Comparison of ENCODE assay signal across 22 cellular contexts in genomic region chr2:188884051-188884450, GRCh38.
DNase-seq lines count a peak whose midpoint lies in the region; ATAC-seq and TF ChIP-seq lines count a peak whose summit lies in the region.
"Had no signal": no experiment of that assay in that cellular context is flagged by ENCODE, and none has a peak within 500 bp of the region (broad histone marks: within the 10 kb centered on the region; RNA-seq: fewer than 3 reads in every experiment).

No MANE protein-coding gene starts in this region.

- peak overlapping the region; percentile 66 for H3K27ac Mint-ChIP-seq in osteocyte (ENCODE audit: unreplicated experiment)
- H3K27ac Mint-ChIP-seq: activated CD8-positive, alpha-beta T cell treated with anti-CD3 and anti-CD28 coated beads for 36 hours; H9; immature natural killer cell; stimulated activated naive B cell treated with anti-CD40 and anti-IgM and Interleukin-4, amounts not matched to agents 10 μg/mL and 1 μg/mL and 100 μg/mL, for 72 hours had no signal

- no peaks in the 10 kb centered on the region for H3K4me1 ChIP-seq in PC-9 (replicated peaks; ENCODE audit: insufficient read depth)
- H3K4me1 ChIP-seq: BLaER1, gastroesophageal sphincter, uterus had no signal

- POLR2A ChIA-PET in PC-9 (lab: Charles Lee; ENCODE audit: unreplicated experiment) = no interaction called here

- ATAC-seq in GM18517 (IDR thresholded peaks at IDR 0.05; ENCODE audit: unreplicated experiment) = no peak
- ATAC-seq in HG03520 (IDR thresholded peaks at IDR 0.05; ENCODE audit: unreplicated experiment) = no peak
- ATAC-seq: activated CD8-positive, alpha-beta T cell treated with anti-CD3 and anti-CD28 coated beads for 36 hours; gastroesophageal sphincter; sciatic nerve; stimulated activated naive B cell treated with anti-CD40 and anti-IgM and Interleukin-4, amounts not matched to agents 10 μg/mL and 1 μg/mL and 100 μg/mL, for 72 hours had no signal

- peak; percentile 74 for DNase-seq in EH (ENCODE audit: low read depth)
- DNase-seq in PC-9 = no peak
- DNase-seq in fibroblast of gingiva (ENCODE audit: low read depth) = peak; percentile 92
- DNase-seq in osteocyte (ENCODE audit: extremely low spot score, unreplicated experiment) = no peak
- DNase-seq in activated T-cell treated with anti-CD3 and anti-CD28 coated beads for 4 hours = no peak
- DNase-seq in SIG-M5 treated with dmso at 0.1 percent for 504 hours (lab: John Stamatoyannopoulos, UW; ENCODE audit: unreplicated experiment) = no peak
- DNase-seq: activated CD8-positive, alpha-beta T cell treated with anti-CD3 and anti-CD28 coated beads for 36 hours; anterior cingulate cortex; H9; immature natural killer cell; mammary epithelial cell; NCI-H1105 treated with DMSO at 0.1 percent for 48 hours; NCI-H226; nucleus accumbens; SIG-M5; stimulated activated naive B cell treated with anti-CD40 and anti-IgM and Interleukin-4, amounts not matched to agents 10 μg/mL and 1 μg/mL and 100 μg/mL, for 72 hours; uterus had no signal

- no peaks in the 10 kb centered on the region for H3K36me3 ChIP-seq in PC-9 (ENCODE audit: low read depth)
- H3K36me3 ChIP-seq: BLaER1, gastroesophageal sphincter, uterus had no signal

- H3K4me1 Mint-ChIP-seq in osteocyte (ENCODE audit: unreplicated experiment) = peaks cover 29% of the 10 kb centered on the region
- H3K4me1 Mint-ChIP-seq: H9; immature natural killer cell; stimulated activated naive B cell treated with anti-CD40 and anti-IgM and Interleukin-4, amounts not matched to agents 10 μg/mL and 1 μg/mL and 100 μg/mL, for 72 hours had no signal

- no peaks in the 10 kb centered on the region for H3K27me3 Mint-ChIP-seq in osteocyte (ENCODE audit: unreplicated experiment)
- H3K27me3 Mint-ChIP-seq: activated CD8-positive, alpha-beta T cell treated with anti-CD3 and anti-CD28 coated beads for 36 hours; stimulated activated naive B cell treated with anti-CD40 and anti-IgM and Interleukin-4, amounts not matched to agents 10 μg/mL and 1 μg/mL and 100 μg/mL, for 72 hours had no signal

- H3K4me3 Mint-ChIP-seq in osteocyte (ENCODE audit: unreplicated experiment) = no peak overlapping the region
- H3K4me3 Mint-ChIP-seq: activated CD8-positive, alpha-beta T cell treated with anti-CD3 and anti-CD28 coated beads for 36 hours; H9; immature natural killer cell; stimulated activated naive B cell treated with anti-CD40 and anti-IgM and Interleukin-4, amounts not matched to agents 10 μg/mL and 1 μg/mL and 100 μg/mL, for 72 hours had no signal

- no peaks in the 10 kb centered on the region for H3K79me2 ChIP-seq in PC-9 (ENCODE audit: low read depth)

- peaks cover 9% of the 10 kb centered on the region for H3K36me3 Mint-ChIP-seq in osteocyte (ENCODE audit: unreplicated experiment)
- H3K36me3 Mint-ChIP-seq: stimulated activated naive B cell treated with anti-CD40 and anti-IgM and Interleukin-4, amounts not matched to agents 10 μg/mL and 1 μg/mL and 100 μg/mL, for 72 hours had no signal

- no peaks in the 10 kb centered on the region for H3K9me3 ChIP-seq in PC-9 (ENCODE audit: insufficient read depth, low read depth)
- H3K9me3 ChIP-seq: BLaER1 had no signal

- TF ChIP-seq CTCF in PC-9 (conservative IDR thresholded peaks at IDR 0.05) (no peak), osteocyte (IDR thresholded peaks at IDR 0.05) (no peak)

- no peaks in the 10 kb centered on the region for H3K27me3 ChIP-seq in PC-9 (ENCODE audit: insufficient read depth, low read depth)
- H3K27me3 ChIP-seq: BLaER1, gastroesophageal sphincter, uterus had no signal

- no TSS peak for BruUV-seq in PC-9 (replicated peaks; lab: Mats Ljungman, UMichigan)

- no peaks in the 10 kb centered on the region for H3K9me2 ChIP-seq in PC-9 (ENCODE audit: insufficient read depth)

- CTCF ChIA-PET in PC-9 (lab: Charles Lee) = no interaction called here

- H2AFZ ChIP-seq in PC-9 = 0 out of 2 replicates have a peak overlapping the region, but pooled peaks have one; percentile 37

- no peaks in the 10 kb centered on the region for H4K20me1 ChIP-seq in PC-9 (ENCODE audit: insufficient read depth)
- H4K20me1 ChIP-seq: BLaER1 had no signal

- H3K27ac ChIP-seq in PC-9 = no peak overlapping the region
- H3K27ac ChIP-seq: BLaER1, gastroesophageal sphincter had no signal

- H3K4me3 ChIP-seq in PC-9 = no peak overlapping the region
- H3K4me3 ChIP-seq: BLaER1, gastroesophageal sphincter, uterus had no signal

- H3K9me3 Mint-ChIP-seq in osteocyte (ENCODE audit: unreplicated experiment) = peaks cover 38% of the 10 kb centered on the region
- H3K9me3 Mint-ChIP-seq: activated CD8-positive, alpha-beta T cell treated with anti-CD3 and anti-CD28 coated beads for 36 hours had no signal

- intact Hi-C loops in PC-9 (cut with micrococcal nuclease; ENCODE audit: unreplicated experiment) = no loop called here

- H3F3A ChIP-seq in PC-9 (ENCODE audit: insufficient read depth, low read depth) = no peaks in the 10 kb centered on the region

- H3K4me2 ChIP-seq in PC-9 = no peak overlapping the region
- H3K4me2 ChIP-seq: BLaER1 had no signal

Comparison
In these comparisons a context has a peak if more than half of its experiments do, and no peak if none do; other contexts are left out.
1. DNase-seq: peak in EH (single experiment) and fibroblast of gingiva (single experiment); none in PC-9 (0 of 2), osteocyte (single experiment), activated T-cell treated with anti-CD3 and anti-CD28 coated beads for 4 hours (single experiment) and SIG-M5 treated with dmso at 0.1 percent for 504 hours (single experiment).